ENCODE assay signal across 18 cellular contexts in the genomic region with DNA sequence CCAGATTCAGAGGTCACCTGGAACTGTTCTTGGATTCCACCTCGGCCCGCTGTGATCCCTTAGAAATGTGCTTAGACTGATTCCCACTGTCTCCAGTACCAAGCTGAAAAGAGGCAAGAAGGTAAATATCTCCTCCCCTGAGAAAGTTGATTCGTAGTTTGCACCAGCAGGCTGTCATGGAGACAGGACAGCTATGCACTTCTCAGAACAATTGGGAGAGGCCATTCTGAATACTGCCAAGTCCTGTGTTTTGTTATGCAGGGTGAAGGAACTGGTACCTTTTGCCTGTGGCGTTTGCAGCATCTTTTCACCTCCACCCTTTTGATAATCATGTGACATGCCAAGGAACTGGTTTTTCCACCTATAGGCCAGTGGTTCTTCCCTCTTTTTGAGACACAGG. TPM values are rescaled to one million over a fixed set of nuclear protein-coding genes. Genes with fewer than 3 reads are reported as not detected.
DNase-seq lines count a peak whose midpoint lies in the region; ATAC-seq and TF ChIP-seq lines count a peak whose summit lies in the region.
"Had no signal": no experiment of that assay in that cellular context is flagged by ENCODE, and none has a peak within 500 bp of the region (broad histone marks: within the 10 kb centered on the region; RNA-seq: fewer than 3 reads in every experiment).

No MANE protein-coding gene starts in this region.

- ATAC-seq in RWPE2 (ENCODE audit: low read depth) = no peak
- no peak for ATAC-seq in GM21360 (IDR thresholded peaks at IDR 0.05; ENCODE audit: unreplicated experiment)
- ATAC-seq in GM19035 (IDR thresholded peaks at IDR 0.05; ENCODE audit: unreplicated experiment) = no peak
- no peak for ATAC-seq in GM21576 (IDR thresholded peaks at IDR 0.05; ENCODE audit: unreplicated experiment)
- ATAC-seq: right cardiac atrium had no signal

- H3K36me3 ChIP-seq in RWPE2 (ENCODE audit: low read depth) (no peaks in the 10 kb centered on the region), rectal smooth muscle tissue (ENCODE audit: control insufficient read depth, insufficient read depth, low read length) (no peaks in the 10 kb centered on the region)

- no peaks in the 10 kb centered on the region for H3K27me3 ChIP-seq in RWPE2 (ENCODE audit: insufficient read depth, poor library complexity, severe bottlenecking)
- H3K27me3 ChIP-seq in rectal smooth muscle tissue (ENCODE audit: control insufficient read depth, insufficient read depth, low read length) = no peaks in the 10 kb centered on the region

- H3K9me3 ChIP-seq in RWPE2 (ENCODE audit: severe bottlenecking) = no peaks in the 10 kb centered on the region

- H3K4me3 ChIP-seq in RWPE2 (ENCODE audit: severe bottlenecking) (no peak overlapping the region), rectal smooth muscle tissue (ENCODE audit: low read length) (no peak overlapping the region)

- H3K27ac ChIP-seq in RWPE2 (ENCODE audit: poor library complexity, severe bottlenecking) = peak overlapping the region; percentile 45
- H3K27ac ChIP-seq in rectal smooth muscle tissue (ENCODE audit: low read depth, low read length) = peak overlapping the region; percentile 85
- H3K27ac ChIP-seq: KMS-11 had no signal

- DNase-seq in HPDE6-E6E7 (ENCODE audit: extremely low spot score) (peak; percentile 9), RWPE2 (ENCODE audit: low spot score) (no peak), iPS DF 19.7 (ENCODE audit: low read depth, low spot score) (peak; percentile 90), occipital lobe (lab: John Stamatoyannopoulos, UW) (no peak)
- DNase-seq: activated CD4-positive, alpha-beta memory T cell treated with anti-CD3 and anti-CD28 coated beads, Interleukin-2, amount 10 ng/mL, durations not matched to agents 7 days and 5 days; activated T-cell treated with anti-CD3 and anti-CD28 coated beads, Interleukin-2, amount 50 U/mL, for 24 hours; CD8-positive, alpha-beta memory T cell; cortex of kidney; kidney; NCI-H1092; NCI-H2171; right cardiac atrium; RPMI8226 had no signal

- no peak overlapping the region for H3K9ac ChIP-seq in rectal smooth muscle tissue (ENCODE audit: low read length)
- H3K9ac ChIP-seq: KMS-11 had no signal

- TF ChIP-seq CTCF in RWPE2 (IDR thresholded peaks at IDR 0.05; ENCODE audit: poor library complexity, severe bottlenecking) = no peak

- H3K4me1 ChIP-seq in RWPE2 (ENCODE audit: insufficient read depth, poor library complexity, severe bottlenecking) = peaks cover 21% of the 10 kb centered on the region
- peaks cover 25% of the 10 kb centered on the region for H3K4me1 ChIP-seq in rectal smooth muscle tissue (ENCODE audit: control insufficient read depth, insufficient read depth, low read length)

RNA-seq across cellular contexts. Expression of a gene that starts 58.2 kb away (rescaled TPM):
- 87.2 TPM for total RNA-seq in occipital lobe

RNA-seq across cellular contexts. Expression of a gene that starts 58.9 kb away (rescaled TPM):
- 80.9 TPM for total RNA-seq in occipital lobe

Comparison
In these comparisons a context has a peak if more than half of its experiments do, and no peak if none do; other contexts are left out.
1. DNase-seq: peak in HPDE6-E6E7 (single experiment) and iPS DF 19.7 (single experiment); none in RWPE2 (single experiment) and occipital lobe (single experiment).